In genomic region chr12:66959276-66959675, GRCh38 we compare ENCODE assay signal across 26 cellular contexts.
"Had no signal": no experiment of that assay in that cellular context is flagged by ENCODE, and none has a peak within 500 bp of the region (broad histone marks: within the 10 kb centered on the region; RNA-seq: fewer than 3 reads in every experiment).

No MANE protein-coding gene starts in this region.

- H3K9me3 ChIP-seq: left lung, lower lobe of right lung, ovary, stomach, testis, thyroid gland, transverse colon, upper lobe of left lung, vagina had no signal

- H3K36me3 ChIP-seq: left lung, lower lobe of right lung, ovary, stomach, thyroid gland, transverse colon, upper lobe of left lung, vagina had no signal

- DNase-seq: immature natural killer cell; kidney; left colon; left lung; lower lobe of right lung; mesendoderm; naive thymus-derived CD4-positive, alpha-beta T cell; ovary; right cardiac atrium; stimulated activated CD4-positive, alpha-beta T cell treated with anti-CD3 and anti-CD28 coated beads, Interleukin-12 subunit alpha, Interleukin-12 subunit beta, amount 100 ng/mL, for 4 hours; stimulated activated CD4-positive, alpha-beta T cell treated with anti-CD3 and anti-CD28 coated beads, Interleukin-15, amount 100 ng/mL, for 24 hours; stimulated activated CD4-positive, alpha-beta T cell treated with anti-CD3 and anti-CD28 coated beads, Interleukin-2, amount 100 ng/mL, for 24 hours; stimulated activated CD4-positive, alpha-beta T cell treated with anti-CD3 and anti-CD28 coated beads, Interleukin-4, amount 100 ng/mL, for 1 hour; stimulated activated naive B cell treated with anti-CD40 and anti-IgM and Interleukin-4, amounts not matched to agents 10 μg/mL and 1 μg/mL and 100 μg/mL, for 72 hours; stimulated activated naive CD8-positive, alpha-beta T cell treated with anti-CD3 and anti-CD28 coated beads, Interleukin-15, Interleukin-2, amounts not matched to agents 100 U/mL and 50 U/mL, for 24 hours; stomach; testis; thyroid gland; transverse colon; upper lobe of left lung had no signal

- H3K27ac ChIP-seq: left lung, lower lobe of right lung, ovary, skin epidermis, stomach, testis, thyroid gland, transverse colon, upper lobe of left lung, vagina had no signal

- H3K4me3 ChIP-seq: left lung, lower lobe of right lung, ovary, skin epidermis, stomach, testis, thyroid gland, transverse colon, upper lobe of left lung, vagina had no signal

- H3K4me1 Mint-ChIP-seq: stimulated activated naive B cell treated with anti-CD40 and anti-IgM and Interleukin-4, amounts not matched to agents 10 μg/mL and 1 μg/mL and 100 μg/mL, for 72 hours had no signal

- H3K4me3 Mint-ChIP-seq: immature natural killer cell; mesothelial cell of epicardium; naive thymus-derived CD4-positive, alpha-beta T cell; natural killer cell treated with Interleukin-12 subunit alpha and Interleukin-12 subunit beta and Interleukin-15 and Interleukin-18, amount 100 ng/mL, for 72 hours; stimulated activated naive B cell treated with anti-CD40 and anti-IgM and Interleukin-4, amounts not matched to agents 10 μg/mL and 1 μg/mL and 100 μg/mL, for 72 hours had no signal

- H3K27me3 Mint-ChIP-seq: progenitor cell of endocrine pancreas; stimulated activated naive B cell treated with anti-CD40 and anti-IgM and Interleukin-4, amounts not matched to agents 10 μg/mL and 1 μg/mL and 100 μg/mL, for 72 hours had no signal

- ATAC-seq: left colon; left lung; lower lobe of right lung; naive thymus-derived CD4-positive, alpha-beta T cell; natural killer cell treated with Interleukin-12 subunit alpha and Interleukin-12 subunit beta and Interleukin-15 and Interleukin-18, amount 100 ng/mL, for 72 hours; right cardiac atrium; sciatic nerve; stimulated activated naive B cell treated with anti-CD40 and anti-IgM and Interleukin-4, amounts not matched to agents 10 μg/mL and 1 μg/mL and 100 μg/mL, for 72 hours; stimulated activated naive CD8-positive, alpha-beta T cell treated with anti-CD3 and anti-CD28 coated beads, Interleukin-15, Interleukin-2, amounts not matched to agents 100 U/mL and 50 U/mL, for 24 hours had no signal

- H3K27ac Mint-ChIP-seq: immature natural killer cell; natural killer cell treated with Interleukin-12 subunit alpha and Interleukin-12 subunit beta and Interleukin-15 and Interleukin-18, amount 100 ng/mL, for 72 hours; progenitor cell of endocrine pancreas; stimulated activated naive B cell treated with anti-CD40 and anti-IgM and Interleukin-4, amounts not matched to agents 10 μg/mL and 1 μg/mL and 100 μg/mL, for 72 hours had no signal

- H3K4me1 ChIP-seq: left lung, lower lobe of right lung, stomach, testis, upper lobe of left lung, vagina had no signal

- H3K9me3 Mint-ChIP-seq: immature natural killer cell; mesothelial cell of epicardium; natural killer cell treated with Interleukin-12 subunit alpha and Interleukin-12 subunit beta and Interleukin-15 and Interleukin-18, amount 100 ng/mL, for 72 hours; stimulated activated naive B cell treated with anti-CD40 and anti-IgM and Interleukin-4, amounts not matched to agents 10 μg/mL and 1 μg/mL and 100 μg/mL, for 72 hours had no signal

- H3K36me3 Mint-ChIP-seq: immature natural killer cell; natural killer cell treated with Interleukin-12 subunit alpha and Interleukin-12 subunit beta and Interleukin-15 and Interleukin-18, amount 100 ng/mL, for 72 hours; stimulated activated naive B cell treated with anti-CD40 and anti-IgM and Interleukin-4, amounts not matched to agents 10 μg/mL and 1 μg/mL and 100 μg/mL, for 72 hours had no signal

- H3K27me3 ChIP-seq: left lung, ovary, stomach, testis, thyroid gland, transverse colon, upper lobe of left lung, vagina had no signal
